ENCODE assay signal across 19 cellular contexts in genomic region chr3:197206913-197207312, GRCh38.
A peak's percentile ranks its signal among the peaks of the same experiment; 100 is the strongest.
DNase-seq lines count a peak whose midpoint lies in the region; ATAC-seq, FAIRE-seq and TF ChIP-seq lines count a peak whose summit lies in the region.
"Had no signal": no experiment of that assay in that cellular context is flagged by ENCODE, and none has a peak within 500 bp of the region (broad histone marks: within the 10 kb centered on the region; RNA-seq: fewer than 3 reads in every experiment).

No MANE protein-coding gene starts in this region.

- intact Hi-C loops in HepG2 (cut with micrococcal nuclease; ENCODE audit: unreplicated experiment): no loop called here
- intact Hi-C loops in right lobe of liver (cut with DNase I): no loop called here

- H2AK5ac ChIP-seq in mesenchymal stem cell (ENCODE audit: low read length, severe bottlenecking): no peak overlapping the region

- no peak overlapping the region for H3K4ac ChIP-seq in mesenchymal stem cell (ENCODE audit: low read depth in 1 of 2, low read length in 2 of 2)

- CTCF ChIA-PET in HepG2 (lab: Yijun Ruan, JAX; ENCODE audit: low intra/inter-chr PET ratio, low total read pairs): no interaction called here
- CTCF ChIA-PET in HEK293 (lab: Yijun Ruan, JAX): no interaction called here

- H3K4me1 ChIP-seq in HepG2 (ENCODE audit: insufficient read depth, low read length) (peaks cover 39% of the 10 kb centered on the region), right lobe of liver (no peaks in the 10 kb centered on the region), HEK293 (ENCODE audit: control insufficient read depth, insufficient read depth, low read length) (peaks cover 14% of the 10 kb centered on the region), mesenchymal stem cell (ENCODE audit: control insufficient read depth, insufficient read depth, low read depth, low read length) (peaks cover 2% of the 10 kb centered on the region)

- POLR2A ChIA-PET in HepG2 (lab: Yijun Ruan, JAX): no interaction called here
- POLR2A ChIA-PET in HEK293 (lab: Yijun Ruan, JAX): no interaction called here

- H3K79me1 ChIP-seq in mesenchymal stem cell (replicated peaks; ENCODE audit: low read length, poor library complexity, severe bottlenecking): no peaks in the 10 kb centered on the region

- TF ChIP-seq RAD21 in HepG2 (CRISPR knock-in tag; IDR thresholded peaks at IDR 0.05): no peak

- H2BK5ac ChIP-seq in mesenchymal stem cell (ENCODE audit: low read depth, low read length, poor library complexity, severe bottlenecking): no peak overlapping the region

- no TSS peak for BruUV-seq in HepG2 (replicated peaks; lab: Mats Ljungman, UMichigan)

- H3K18ac ChIP-seq in mesenchymal stem cell (ENCODE audit: low read depth in 1 of 2, low read length in 2 of 2): no peak overlapping the region

- no peak for TF ChIP-seq CTCF in HepG2 (CRISPR knock-in tag; IDR thresholded peaks at IDR 0.05)
- no peak for TF ChIP-seq CTCF in right lobe of liver (IDR thresholded peaks at IDR 0.05)
- TF ChIP-seq CTCF in HEK293 (tag by site-specific recombination; IDR thresholded peaks at IDR 0.05): no peak

- no peak overlapping the region for H3K9ac ChIP-seq in HepG2 (ENCODE audit: insufficient read depth, low read depth, low read length)
- H3K9ac ChIP-seq in mesenchymal stem cell (ENCODE audit: low read length): no peak overlapping the region
- H3K9ac ChIP-seq: BLaER1, GM23248 had no signal

- H2BK12ac ChIP-seq in mesenchymal stem cell (ENCODE audit: low read length in 2 of 2): no peak overlapping the region

- H2AFZ ChIP-seq in HepG2 (ENCODE audit: low read length): no peak overlapping the region
- no peak overlapping the region for H2AFZ ChIP-seq in mesenchymal stem cell (ENCODE audit: low read depth, low read length)
- H2AFZ ChIP-seq: GM23248 had no signal

- no peak overlapping the region for H2BK15ac ChIP-seq in mesenchymal stem cell (ENCODE audit: low read depth, poor library complexity, severe bottlenecking)

- H4K91ac ChIP-seq in mesenchymal stem cell (ENCODE audit: low read length): no peak overlapping the region

- H3K36me3 ChIP-seq in HepG2 (replicated peaks in 1 of 2; ENCODE audit: control insufficient read depth in 1 of 2, insufficient read depth in 2 of 2, low read length in 2 of 2) (no peaks in the 10 kb centered on the region; a peak in 1 of 5 replicates), right lobe of liver (no peaks in the 10 kb centered on the region), HEK293 (ENCODE audit: control insufficient read depth in 2 of 2, insufficient read depth in 1 of 2, low read length in 2 of 2) (no peaks in the 10 kb centered on the region), mesenchymal stem cell (ENCODE audit: control insufficient read depth in 1 of 2, insufficient read depth in 2 of 2, low read depth in 1 of 2, low read length in 2 of 2) (no peaks in the 10 kb centered on the region)
- H3K36me3 ChIP-seq: HAP-1 had no signal

- no peak overlapping the region for H3K27ac ChIP-seq in HepG2 (ENCODE audit: extremely low read length, insufficient read depth, low read length)
- no peak overlapping the region for H3K27ac ChIP-seq in right lobe of liver
- H3K27ac ChIP-seq in HEK293 (ENCODE audit: extremely low read depth, low read depth, low read length): no peak overlapping the region
- H3K27ac ChIP-seq in mesenchymal stem cell (ENCODE audit: low read length, poor library complexity, severe bottlenecking): no peak overlapping the region
- H3K27ac ChIP-seq: BLaER1, GM23248, HL-60 had no signal

- H3K9me3 ChIP-seq in HepG2 (ENCODE audit: low read length): no peaks in the 10 kb centered on the region
- H3K9me3 ChIP-seq in right lobe of liver: no peaks in the 10 kb centered on the region
- H3K9me3 ChIP-seq in HEK293 (ENCODE audit: control insufficient read depth, insufficient read depth, low read depth, low read length): no peaks in the 10 kb centered on the region
- H3K9me3 ChIP-seq in mesenchymal stem cell (ENCODE audit: control insufficient read depth, low read length): no peaks in the 10 kb centered on the region
- H3K9me3 ChIP-seq: HAP-1 had no signal

- H3K4me3 ChIP-seq in HepG2 (replicated peaks in 1 of 3; ENCODE audit: insufficient read depth in 1 of 3, low read depth in 2 of 3, low read length in 3 of 3) (no peak overlapping the region), right lobe of liver (no peak overlapping the region), HEK293 (ENCODE audit: low read depth, low read length) (no peak overlapping the region), mesenchymal stem cell (ENCODE audit: insufficient read depth in 1 of 2, low read depth in 1 of 2, low read length in 2 of 2) (no peak overlapping the region)
- H3K4me3 ChIP-seq: BLaER1, GM23248, HAP-1, K562 had no signal

- ATAC-seq in HepG2 (no peak; the same call in 2 of the 3 replicates), right lobe of liver (no peak), GM18909 (IDR thresholded peaks at IDR 0.05; ENCODE audit: poor library complexity, unreplicated experiment) (no peak), GM19463 (IDR thresholded peaks at IDR 0.05; ENCODE audit: unreplicated experiment) (no peak)
- ATAC-seq: K562 had no signal

- H3K4me2 ChIP-seq in HepG2 (ENCODE audit: low read depth, low read length): no peak overlapping the region
- no peak overlapping the region for H3K4me2 ChIP-seq in mesenchymal stem cell (ENCODE audit: low read length, poor library complexity, severe bottlenecking)
- H3K4me2 ChIP-seq: BLaER1 had no signal

- H3K14ac ChIP-seq in mesenchymal stem cell (ENCODE audit: low read length in 2 of 2): no peak overlapping the region

- WGBS in HepG2 (ENCODE audit: low lambda C conversion rate): 87% methylated on average over 9 of the region's 9 CpGs
- 93% methylated on average over 9 of the region's 9 CpGs for WGBS in right lobe of liver (ENCODE audit: insufficient coverage, low coverage, low lambda C conversion rate, missing lambda C conversion rate)
- WGBS in mesenchymal stem cell: 90% methylated on average over 7 of the region's 9 CpGs

- no peak overlapping the region for H4K8ac ChIP-seq in mesenchymal stem cell (ENCODE audit: low read length)

- H3K27me3 ChIP-seq in HepG2 (ENCODE audit: control insufficient read depth in 1 of 2, insufficient read depth in 2 of 2, low read length in 2 of 2): no peaks in the 10 kb centered on the region
- no peaks in the 10 kb centered on the region for H3K27me3 ChIP-seq in right lobe of liver
- no peaks in the 10 kb centered on the region for H3K27me3 ChIP-seq in mesenchymal stem cell (ENCODE audit: control insufficient read depth in 1 of 2, insufficient read depth in 1 of 2, low read length in 2 of 2)
- H3K27me3 ChIP-seq: BLaER1 had no signal

- peaks cover 20% of the 10 kb centered on the region for H4K20me1 ChIP-seq in HepG2 (ENCODE audit: insufficient read depth, low read length)

- H2BK120ac ChIP-seq in mesenchymal stem cell (ENCODE audit: low read depth, low read length): no peak overlapping the region

- H3K23ac ChIP-seq in mesenchymal stem cell (ENCODE audit: low read length in 2 of 2): no peak overlapping the region

- peak; percentile 53 for DNase-seq in HepG2 (ENCODE audit: low spot score)
- no peak for DNase-seq in right lobe of liver
- peak; percentile 41 for DNase-seq in cerebellar cortex (ENCODE audit: low spot score)
- DNase-seq in mesenchymal stem cell: no peak
- no peak for DNase-seq in T-helper 9 cell
- DNase-seq: 8988T; Calu3; CD4-positive, alpha-beta memory T cell; GDM1; GM23248; IMR-90 had no signal

- H3K79me2 ChIP-seq in HepG2 (ENCODE audit: insufficient read depth, low read length): peaks cover 98% of the 10 kb centered on the region

- TF ChIP-seq POLR2A in HepG2 (IDR thresholded peaks at IDR 0.05; ENCODE audit: insufficient read depth in 1 of 2, low read depth in 2 of 2, low read length in 2 of 2): no peak
- no peak for TF ChIP-seq POLR2A in right lobe of liver (IDR thresholded peaks at IDR 0.05)

- in situ Hi-C loops in HepG2 (cut with HindIII; ENCODE audit: extremely low pct_ligation_motif_present, low pct_unique_long_range_greater_than_20kb): no loop called here

- TF ChIP-seq EP300 in HepG2 (IDR thresholded peaks at IDR 0.05; ENCODE audit: low read depth in 2 of 2, low read length in 2 of 2): no peak
- TF ChIP-seq EP300 in HepG2 (CRISPR knock-in tag; IDR thresholded peaks at IDR 0.05; ENCODE audit: borderline replicate concordance): no peak

- no peak for FAIRE-seq in HepG2 (lab: Jason Lieb, UNC)
- FAIRE-seq: GM19239, K562 had no signal

TF ChIP-seq in HepG2, 621 proteins besides CTCF, POLR2A, EP300 and RAD21 (continues in another document):
- TF ChIP-seq ADNP (CRISPR knock-in tag; IDR thresholded peaks at IDR 0.05) (no peak), FOXA1 (IDR thresholded peaks at IDR 0.05) (no peak), FOXA1 (CRISPR knock-in tag; IDR thresholded peaks at IDR 0.05) (no peak), CBFB (CRISPR knock-in tag; IDR thresholded peaks at IDR 0.05) (no peak), GATAD2A (CRISPR knock-in tag; IDR thresholded peaks at IDR 0.05) (no peak), ZNF720 (CRISPR knock-in tag; IDR thresholded peaks at IDR 0.05) (no peak), ZNF510 (CRISPR knock-in tag; IDR thresholded peaks at IDR 0.05; ENCODE audit: low read depth) (no peak), SNRNP70 (IDR thresholded peaks at IDR 0.05; ENCODE audit: low read depth, low read length) (no peak)

TF ChIP-seq in HEK293, 187 proteins besides CTCF, POLR2A, EP300 and RAD21:
- TF ChIP-seq ZNF600 (tag by site-specific recombination; IDR thresholded peaks at IDR 0.05) (peak; percentile 14; the same call in 1 of the 2 replicates), MEIS1 (CRISPR knock-in tag; IDR thresholded peaks at IDR 0.05; ENCODE audit: borderline replicate concordance) (no peak)

Comparison
In these comparisons a context has a peak if more than half of its experiments do, and no peak if none do; other contexts are left out.
1. DNase-seq: peak in HepG2 (single experiment) and cerebellar cortex (single experiment); none in right lobe of liver (0 of 3), mesenchymal stem cell (single experiment) and T-helper 9 cell (single experiment).